9 cellular contexts compared by ENCODE assay signal in the genomic region with DNA sequence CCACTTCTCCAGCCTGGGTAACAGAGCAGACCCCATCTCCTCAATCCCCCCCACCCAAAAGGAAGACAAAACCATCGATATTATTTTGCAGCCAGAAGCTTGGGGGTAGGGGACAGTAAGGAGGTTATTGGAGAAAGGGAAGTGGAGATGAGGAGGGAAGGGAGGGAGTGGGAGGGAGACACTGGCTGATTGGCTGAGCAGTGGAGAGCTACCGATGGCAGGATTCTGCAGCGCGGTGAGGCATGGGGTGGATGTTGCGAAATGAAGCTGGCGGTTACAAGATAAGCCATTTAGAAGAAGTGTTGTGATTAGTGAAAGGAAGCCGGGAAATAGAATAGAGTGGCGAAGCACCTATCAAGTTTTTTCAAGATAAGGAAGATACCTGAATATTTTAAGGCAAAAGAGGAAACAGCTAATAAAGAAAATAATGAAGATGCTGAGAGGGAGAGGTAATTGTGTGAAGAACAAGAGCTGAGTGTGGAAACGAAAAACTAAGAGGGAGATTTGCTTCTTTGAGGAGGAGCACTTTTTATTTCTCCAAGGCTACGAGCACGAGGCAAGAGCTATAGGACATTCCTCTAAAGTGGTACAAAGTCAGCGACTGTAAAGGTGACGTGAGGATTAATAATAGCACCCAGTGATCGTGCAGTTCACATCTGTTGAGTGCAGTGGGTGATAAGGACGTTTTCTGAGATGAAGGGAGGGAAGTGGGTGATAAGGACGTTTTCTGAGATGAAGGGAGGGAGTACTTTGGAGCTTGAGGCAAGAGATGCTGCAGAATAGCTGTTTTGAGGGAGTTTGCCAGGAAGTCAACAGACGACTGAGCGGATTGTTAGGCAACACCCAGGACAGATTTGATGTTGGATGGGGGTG.
DNase-seq lines count a peak whose midpoint lies in the region; ATAC-seq and TF ChIP-seq lines count a peak whose summit lies in the region.
"Had no signal": no experiment of that assay in that cellular context is flagged by ENCODE, and none has a peak within 500 bp of the region (broad histone marks: within the 10 kb centered on the region; RNA-seq: fewer than 3 reads in every experiment).

No MANE protein-coding gene starts in this region.

- DNase-seq in KBM-7 (peak; percentile 97), activated B cell treated with CpG ODN at 0.5 μM for 24 hours (no peak), left cardiac atrium (peak; percentile 71), spleen (peak; percentile 79), A172 (ENCODE audit: low spot score) (no peak), COLO829 (ENCODE audit: low spot score) (no peak), NCI-H2227 (lab: John Stamatoyannopoulos, UW; ENCODE audit: unreplicated experiment) (no peak)
- DNase-seq: activated effector memory CD4-positive, alpha-beta T cell treated with anti-CD3 and anti-CD28 coated beads, Interleukin-2, amount 50 U/mL, for 16 hours; NK-92 treated with Interleukin-12 subunit alpha and Interleukin-12 subunit beta, amount 100 ng/mL, for 24 hours had no signal

- ATAC-seq in activated B cell treated with CpG ODN at 0.5 μM for 24 hours (ENCODE audit: low read depth) (peak; percentile 37), left cardiac atrium (peak; percentile 87 to 88)

- WGBS in spleen, 5 donors = 23 to 43% (median 30%) methylated on average over 18 of the region's 18 CpGs

- H3K4me3 ChIP-seq in spleen = peak overlapping the region in 1 of 8 donors; percentile 35

- H3K4me1 ChIP-seq in spleen = peaks cover 0 to 53% (median 8%) of the 10 kb centered on the region in 6 donors

- in situ Hi-C loops in KBM-7 (cut with MboI; ENCODE audit: low pct_unique_long_range_greater_than_20kb, low sequenced_read_pairs) = no loop called here

- TF ChIP-seq POLR2A in spleen (IDR thresholded peaks at IDR 0.05) = no peak

- no peaks in the 10 kb centered on the region for H3K36me3 ChIP-seq in spleen

- H3K4me1 Mint-ChIP-seq in activated B cell treated with CpG ODN at 0.5 μM for 24 hours = peaks cover 14% of the 10 kb centered on the region

- H3K4me3 Mint-ChIP-seq in activated B cell treated with CpG ODN at 0.5 μM for 24 hours = peak overlapping the region; percentile 7

- H3K9me3 ChIP-seq in spleen = no peaks in the 10 kb centered on the region

- no peak overlapping the region for H3K27ac Mint-ChIP-seq in activated B cell treated with CpG ODN at 0.5 μM for 24 hours

- intact Hi-C loops in activated B cell treated with CpG ODN at 0.5 μM for 24 hours (cut with micrococcal nuclease) (no loop called here), left cardiac atrium (cut with DNase I) (no loop called here), spleen (cut with DNase I; ENCODE audit: low total_unique reads) (no loop called here)

- no peaks in the 10 kb centered on the region for H3K27me3 Mint-ChIP-seq in activated B cell treated with CpG ODN at 0.5 μM for 24 hours

- H3K27me3 ChIP-seq in spleen (replicated peaks in 1 of 7) = no peaks in the 10 kb centered on the region

- H3K36me3 Mint-ChIP-seq in activated B cell treated with CpG ODN at 0.5 μM for 24 hours (ENCODE audit: low read depth) = no peaks in the 10 kb centered on the region

- peak overlapping the region in 3 of 8 donors; percentile 53 to 69 (median 55) for H3K27ac ChIP-seq in spleen

- TF ChIP-seq CTCF in activated B cell treated with CpG ODN at 0.5 μM for 24 hours (IDR thresholded peaks at IDR 0.05) = no peak
- no peak for TF ChIP-seq CTCF in spleen (IDR thresholded peaks at IDR 0.05 in 8 of 11, conservative IDR thresholded peaks at IDR 0.05 in 3 of 11)

- CTCF ChIA-PET in activated B cell treated with CpG ODN at 0.5 μM for 24 hours (lab: Charles Lee) = interaction anchor here (0.9 kb wide), 1 partner anchor 9 kb away, joined by 3 read pairs; no protein-coding TSS in a partner anchor

- POLR2A ChIA-PET in activated B cell treated with CpG ODN at 0.5 μM for 24 hours (lab: Charles Lee) = interaction anchor here (0.7 kb wide), 1 partner anchor 188 kb away, joined by 3 read pairs; no protein-coding TSS in a partner anchor

- no peaks in the 10 kb centered on the region for H3K9me3 Mint-ChIP-seq in activated B cell treated with CpG ODN at 0.5 μM for 24 hours

Comparison
In these comparisons a context has a peak if more than half of its experiments do, and no peak if none do; other contexts are left out.
1. DNase-seq: peak in KBM-7 (single experiment), left cardiac atrium (single experiment) and spleen (single experiment); none in activated B cell treated with CpG ODN at 0.5 μM for 24 hours (single experiment), A172 (single experiment), COLO829 (single experiment) and NCI-H2227 (single experiment).